ENCODE assay signal across 1 cellular context in the genomic region with DNA sequence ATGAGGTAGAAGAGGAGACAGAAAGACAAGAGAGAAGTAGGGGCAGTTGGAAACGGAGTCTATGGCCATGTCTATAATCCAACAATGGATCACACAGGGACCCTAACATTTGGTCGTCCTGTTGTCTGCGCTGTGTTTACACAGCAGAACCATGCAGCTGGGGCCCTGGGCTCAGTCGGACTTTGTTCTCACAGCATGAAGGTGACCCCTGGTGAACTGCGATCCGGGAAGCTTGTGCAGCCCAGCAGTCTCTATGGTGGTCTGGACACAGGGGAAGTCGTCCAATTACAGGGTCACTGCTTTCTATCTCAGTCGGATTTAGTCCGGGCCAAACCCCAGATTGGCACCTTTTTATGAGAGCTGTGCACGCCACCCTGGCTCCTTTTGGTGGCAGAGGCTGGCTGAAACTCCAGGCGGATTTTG.
TF ChIP-seq lines count a peak whose summit lies in the region.

No MANE protein-coding gene starts in this region.

TF ChIP-seq in HepG2, 621 proteins besides CTCF, POLR2A, EP300 and RAD21 (continued from another document and continues in another):
- TF ChIP-seq, protein P1, sequence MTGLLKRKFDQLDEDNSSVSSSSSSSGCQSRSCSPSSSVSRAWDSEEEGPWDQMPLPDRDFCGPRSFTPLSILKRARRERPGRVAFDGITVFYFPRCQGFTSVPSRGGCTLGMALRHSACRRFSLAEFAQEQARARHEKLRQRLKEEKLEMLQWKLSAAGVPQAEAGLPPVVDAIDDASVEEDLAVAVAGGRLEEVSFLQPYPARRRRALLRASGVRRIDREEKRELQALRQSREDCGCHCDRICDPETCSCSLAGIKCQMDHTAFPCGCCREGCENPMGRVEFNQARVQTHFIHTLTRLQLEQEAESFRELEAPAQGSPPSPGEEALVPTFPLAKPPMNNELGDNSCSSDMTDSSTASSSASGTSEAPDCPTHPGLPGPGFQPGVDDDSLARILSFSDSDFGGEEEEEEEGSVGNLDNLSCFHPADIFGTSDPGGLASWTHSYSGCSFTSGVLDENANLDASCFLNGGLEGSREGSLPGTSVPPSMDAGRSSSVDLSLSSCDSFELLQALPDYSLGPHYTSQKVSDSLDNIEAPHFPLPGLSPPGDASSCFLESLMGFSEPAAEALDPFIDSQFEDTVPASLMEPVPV (CRISPR knock-in tag; IDR thresholded peaks at IDR 0.05): peak; percentile 93
- peak; percentile 94 for TF ChIP-seq CBX1 (IDR thresholded peaks at IDR 0.05; ENCODE audit: low read depth)
- TF ChIP-seq ZNF180 (CRISPR knock-in tag; IDR thresholded peaks at IDR 0.05; ENCODE audit: borderline replicate concordance, low read depth): no peak
- 0 out of 2 replicates have a peak, but pooled peaks have one; percentile 42 for TF ChIP-seq ZNF343 (CRISPR knock-in tag; IDR thresholded peaks at IDR 0.05)
- 0 out of 2 replicates have a peak, but pooled peaks have one; percentile 60 for TF ChIP-seq ZNF550 (CRISPR knock-in tag; IDR thresholded peaks at IDR 0.05; ENCODE audit: borderline replicate concordance)
- no peak for TF ChIP-seq ATRX (CRISPR knock-in tag; IDR thresholded peaks at IDR 0.05; ENCODE audit: borderline replicate concordance)
- TF ChIP-seq ASH2L (IDR thresholded peaks at IDR 0.05; ENCODE audit: insufficient read length, low read depth, low read length): peak; percentile 99
- no peak for TF ChIP-seq MTF1 (CRISPR knock-in tag; IDR thresholded peaks at IDR 0.05)
- TF ChIP-seq ZBTB1 (CRISPR knock-in tag; IDR thresholded peaks at IDR 0.05; ENCODE audit: borderline replicate concordance): no peak
- TF ChIP-seq HNF4A (CRISPR knock-in tag; IDR thresholded peaks at IDR 0.05): peak; percentile 100
- no peak for TF ChIP-seq ZNF34 (CRISPR knock-in tag; IDR thresholded peaks at IDR 0.05; ENCODE audit: borderline replicate concordance)
- peak; percentile 99 for TF ChIP-seq IKZF5 (CRISPR knock-in tag; IDR thresholded peaks at IDR 0.05)
- no peak for TF ChIP-seq PLRG1 (conservative IDR thresholded peaks at IDR 0.05)
- peak; percentile 81; the same call in 1 of the 2 replicates for TF ChIP-seq ZBTB25 (CRISPR knock-in tag; IDR thresholded peaks at IDR 0.05)
- no peak for TF ChIP-seq ZNF18 (CRISPR knock-in tag; IDR thresholded peaks at IDR 0.05; ENCODE audit: insufficient replicate concordance)
- TF ChIP-seq SRSF4 (IDR thresholded peaks at IDR 0.05; ENCODE audit: low read depth, low read length, poor library complexity, severe bottlenecking): no peak
- TF ChIP-seq HMGXB3 (CRISPR knock-in tag; IDR thresholded peaks at IDR 0.05; ENCODE audit: borderline replicate concordance): peak; percentile 78
- TF ChIP-seq FOXK1 (CRISPR knock-in tag; IDR thresholded peaks at IDR 0.05; ENCODE audit: borderline replicate concordance, low read depth): peak; percentile 99
- no peak for TF ChIP-seq ZNF510 (CRISPR knock-in tag; IDR thresholded peaks at IDR 0.05; ENCODE audit: low read depth)
- TF ChIP-seq ZNF33A (CRISPR knock-in tag; IDR thresholded peaks at IDR 0.05; ENCODE audit: borderline replicate concordance): no peak; the same call in 1 of the 2 replicates
- TF ChIP-seq KDM1A (CRISPR knock-in tag; IDR thresholded peaks at IDR 0.05): peak; percentile 95
- TF ChIP-seq MTF2 (CRISPR knock-in tag; IDR thresholded peaks at IDR 0.05; ENCODE audit: borderline replicate concordance): 0 out of 2 replicates have a peak, but pooled peaks have one; percentile 36
- TF ChIP-seq ELF4 (CRISPR knock-in tag; IDR thresholded peaks at IDR 0.05; ENCODE audit: borderline replicate concordance): no peak
- TF ChIP-seq, protein P2, sequence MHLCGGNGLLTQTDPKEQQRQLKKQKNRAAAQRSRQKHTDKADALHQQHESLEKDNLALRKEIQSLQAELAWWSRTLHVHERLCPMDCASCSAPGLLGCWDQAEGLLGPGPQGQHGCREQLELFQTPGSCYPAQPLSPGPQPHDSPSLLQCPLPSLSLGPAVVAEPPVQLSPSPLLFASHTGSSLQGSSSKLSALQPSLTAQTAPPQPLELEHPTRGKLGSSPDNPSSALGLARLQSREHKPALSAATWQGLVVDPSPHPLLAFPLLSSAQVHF (CRISPR knock-in tag; IDR thresholded peaks at IDR 0.05): no peak
- no peak for TF ChIP-seq ZNF251 (CRISPR knock-in tag; IDR thresholded peaks at IDR 0.05)
- no peak for TF ChIP-seq PBX2 (CRISPR knock-in tag; IDR thresholded peaks at IDR 0.05)
- TF ChIP-seq ZNF121 (CRISPR knock-in tag; IDR thresholded peaks at IDR 0.05): no peak; the same call in 1 of the 2 replicates
- TF ChIP-seq NONO (IDR thresholded peaks at IDR 0.05): no peak
- TF ChIP-seq NONO (CRISPR knock-in tag; conservative IDR thresholded peaks at IDR 0.05): peak; percentile 73
- no peak for TF ChIP-seq ZBTB46 (CRISPR knock-in tag; IDR thresholded peaks at IDR 0.05; ENCODE audit: borderline replicate concordance)
- TF ChIP-seq ZNF672 (CRISPR knock-in tag; IDR thresholded peaks at IDR 0.05): no peak
- TF ChIP-seq ZNF30 (CRISPR knock-in tag; IDR thresholded peaks at IDR 0.05): no peak
- no peak for TF ChIP-seq U2AF2 (IDR thresholded peaks at IDR 0.05; ENCODE audit: low read depth, low read length)
- peak; percentile 70; the same call in 1 of the 2 replicates for TF ChIP-seq NFKB2 (CRISPR knock-in tag; IDR thresholded peaks at IDR 0.05; ENCODE audit: borderline replicate concordance)
- TF ChIP-seq TCF7L2 (IDR thresholded peaks at IDR 0.05; ENCODE audit: low read depth, low read length): no peak
- TF ChIP-seq ZNF10 (CRISPR knock-in tag; IDR thresholded peaks at IDR 0.05; ENCODE audit: borderline replicate concordance, low read depth): no peak
- TF ChIP-seq, protein P3, sequence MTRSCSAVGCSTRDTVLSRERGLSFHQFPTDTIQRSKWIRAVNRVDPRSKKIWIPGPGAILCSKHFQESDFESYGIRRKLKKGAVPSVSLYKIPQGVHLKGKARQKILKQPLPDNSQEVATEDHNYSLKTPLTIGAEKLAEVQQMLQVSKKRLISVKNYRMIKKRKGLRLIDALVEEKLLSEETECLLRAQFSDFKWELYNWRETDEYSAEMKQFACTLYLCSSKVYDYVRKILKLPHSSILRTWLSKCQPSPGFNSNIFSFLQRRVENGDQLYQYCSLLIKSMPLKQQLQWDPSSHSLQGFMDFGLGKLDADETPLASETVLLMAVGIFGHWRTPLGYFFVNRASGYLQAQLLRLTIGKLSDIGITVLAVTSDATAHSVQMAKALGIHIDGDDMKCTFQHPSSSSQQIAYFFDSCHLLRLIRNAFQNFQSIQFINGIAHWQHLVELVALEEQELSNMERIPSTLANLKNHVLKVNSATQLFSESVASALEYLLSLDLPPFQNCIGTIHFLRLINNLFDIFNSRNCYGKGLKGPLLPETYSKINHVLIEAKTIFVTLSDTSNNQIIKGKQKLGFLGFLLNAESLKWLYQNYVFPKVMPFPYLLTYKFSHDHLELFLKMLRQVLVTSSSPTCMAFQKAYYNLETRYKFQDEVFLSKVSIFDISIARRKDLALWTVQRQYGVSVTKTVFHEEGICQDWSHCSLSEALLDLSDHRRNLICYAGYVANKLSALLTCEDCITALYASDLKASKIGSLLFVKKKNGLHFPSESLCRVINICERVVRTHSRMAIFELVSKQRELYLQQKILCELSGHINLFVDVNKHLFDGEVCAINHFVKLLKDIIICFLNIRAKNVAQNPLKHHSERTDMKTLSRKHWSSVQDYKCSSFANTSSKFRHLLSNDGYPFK (CRISPR knock-in tag; IDR thresholded peaks at IDR 0.05; ENCODE audit: borderline replicate concordance): no peak
- TF ChIP-seq SCMH1 (CRISPR knock-in tag; IDR thresholded peaks at IDR 0.05; ENCODE audit: borderline replicate concordance): no peak
- TF ChIP-seq, protein P4, sequence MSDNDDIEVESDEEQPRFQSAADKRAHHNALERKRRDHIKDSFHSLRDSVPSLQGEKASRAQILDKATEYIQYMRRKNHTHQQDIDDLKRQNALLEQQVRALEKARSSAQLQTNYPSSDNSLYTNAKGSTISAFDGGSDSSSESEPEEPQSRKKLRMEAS (IDR thresholded peaks at IDR 0.05): peak; percentile 92
- peak; percentile 73 for TF ChIP-seq FOXK2 (IDR thresholded peaks at IDR 0.05)
- no peak; the same call in 1 of the 2 replicates for TF ChIP-seq PRMT3 (CRISPR knock-in tag; IDR thresholded peaks at IDR 0.05; ENCODE audit: borderline replicate concordance, low read depth)
- no peak; the same call in 1 of the 2 replicates for TF ChIP-seq ZNF850 (CRISPR knock-in tag; conservative IDR thresholded peaks at IDR 0.05)
- peak; percentile 91 for TF ChIP-seq TOPORS (CRISPR knock-in tag; IDR thresholded peaks at IDR 0.05)
- TF ChIP-seq SNAPC5 (CRISPR knock-in tag; IDR thresholded peaks at IDR 0.05; ENCODE audit: borderline replicate concordance): peak; percentile 81; the same call in 1 of the 2 replicates
- peak; percentile 97 for TF ChIP-seq IRF2 (CRISPR knock-in tag; IDR thresholded peaks at IDR 0.05)
- no peak for TF ChIP-seq HCFC1 (IDR thresholded peaks at IDR 0.05; ENCODE audit: low read depth, low read length)
- no peak for TF ChIP-seq THYN1 (CRISPR knock-in tag; IDR thresholded peaks at IDR 0.05; ENCODE audit: borderline replicate concordance, low read depth)
